12 cellular contexts compared by ENCODE assay signal in genomic region chr15:45442497-45443135, GRCh38.
A peak's percentile ranks its signal among the peaks of the same experiment; 100 is the strongest.
DNase-seq lines count a peak whose midpoint lies in the region; ATAC-seq and TF ChIP-seq lines count a peak whose summit lies in the region.
"Had no signal": no experiment of that assay in that cellular context is flagged by ENCODE, and none has a peak within 500 bp of the region (broad histone marks: within the 10 kb centered on the region; RNA-seq: fewer than 3 reads in every experiment).

No MANE protein-coding gene starts in this region.

- no peak overlapping the region for H3K4me3 Mint-ChIP-seq in activated CD8-positive, alpha-beta T cell treated with anti-CD3 and anti-CD28 coated beads, Interleukin-2, amount 10 ng/mL, durations not matched to agents 7 days and 5 days
- no peak overlapping the region for H3K4me3 Mint-ChIP-seq in CD4-positive, alpha-beta memory T cell
- H3K4me3 Mint-ChIP-seq: activated T-cell treated with anti-CD3 and anti-CD28 coated beads, Interleukin-2, amount 50 U/mL, for 4 hours had no signal

- H3K9me2 ChIP-seq in SK-N-SH, result no peaks in the 10 kb centered on the region

- CTCF ChIA-PET in SK-N-SH (lab: Yijun Ruan, JAX), result interaction anchor here (1.0 to 1.2 kb wide), 5 partner anchors 13 to 192 kb away, joined by 3 to 4 read pairs (median 3); partner anchors contain the start of gene SQOR
- CTCF ChIA-PET in activated CD8-positive, alpha-beta T cell treated with anti-CD3 and anti-CD28 coated beads, Interleukin-2, amount 10 ng/mL, durations not matched to agents 7 days and 5 days (lab: Charles Lee), result interaction anchor here (0.9 kb wide), 1 partner anchor 171 kb away, joined by 3 read pairs; no protein-coding TSS in a partner anchor
- CTCF ChIA-PET in CD4-positive, alpha-beta memory T cell (lab: Charles Lee; ENCODE audit: partially characterized antibody), result no interaction called here

- H3K27me3 ChIP-seq in SK-N-SH (ENCODE audit: insufficient read depth), result no peaks in the 10 kb centered on the region
- H3K27me3 ChIP-seq in CD4-positive, alpha-beta memory T cell (ENCODE audit: insufficient read depth, low read length), result no peaks in the 10 kb centered on the region
- H3K27me3 ChIP-seq: SJSA1 had no signal

- no peak overlapping the region for H3K27ac Mint-ChIP-seq in activated CD8-positive, alpha-beta T cell treated with anti-CD3 and anti-CD28 coated beads, Interleukin-2, amount 10 ng/mL, durations not matched to agents 7 days and 5 days
- H3K27ac Mint-ChIP-seq in CD4-positive, alpha-beta memory T cell, result no peak overlapping the region

- H3K36me3 ChIP-seq in SK-N-SH (replicated peaks in 1 of 2; ENCODE audit: control insufficient read depth in 1 of 2, insufficient read depth in 2 of 2, low read length in 1 of 2), result no peaks in the 10 kb centered on the region
- H3K36me3 ChIP-seq in CD4-positive, alpha-beta memory T cell (ENCODE audit: insufficient read depth, low read length), result no peaks in the 10 kb centered on the region
- H3K36me3 ChIP-seq: SJSA1 had no signal

- WGBS in SK-N-SH (ENCODE audit: low lambda C conversion rate), result 57% methylated on average over 5 of the region's 5 CpGs

- H4K20me1 ChIP-seq in SK-N-SH (ENCODE audit: insufficient read depth), result no peaks in the 10 kb centered on the region

- no peaks in the 10 kb centered on the region for H3K9me3 Mint-ChIP-seq in activated CD8-positive, alpha-beta T cell treated with anti-CD3 and anti-CD28 coated beads, Interleukin-2, amount 10 ng/mL, durations not matched to agents 7 days and 5 days (ENCODE audit: insufficient read depth)
- H3K9me3 Mint-ChIP-seq in CD4-positive, alpha-beta memory T cell, result no peaks in the 10 kb centered on the region
- H3K9me3 Mint-ChIP-seq: activated T-cell treated with anti-CD3 and anti-CD28 coated beads, Interleukin-2, amount 50 U/mL, for 4 hours had no signal

- no peaks in the 10 kb centered on the region for H3K4me1 Mint-ChIP-seq in activated CD8-positive, alpha-beta T cell treated with anti-CD3 and anti-CD28 coated beads, Interleukin-2, amount 10 ng/mL, durations not matched to agents 7 days and 5 days (ENCODE audit: low read depth)
- H3K4me1 Mint-ChIP-seq in CD4-positive, alpha-beta memory T cell, result no peaks in the 10 kb centered on the region

- H3K4me2 ChIP-seq in SK-N-SH, result no peak overlapping the region

- intact Hi-C loops in CD4-positive, alpha-beta memory T cell (cut with micrococcal nuclease), result no loop called here

- no peak overlapping the region; a peak in 1 of 4 replicates for H3K27ac ChIP-seq in SK-N-SH (ENCODE audit: low read depth in 2 of 2, low read length in 1 of 2)
- H3K27ac ChIP-seq in CD4-positive, alpha-beta memory T cell (ENCODE audit: low read depth, low read length), result no peak overlapping the region
- H3K27ac ChIP-seq: SJSA1 had no signal

- H3K4me3 ChIP-seq in SK-N-SH (ENCODE audit: low read depth in 2 of 2, low read length in 1 of 2), result no peak overlapping the region
- no peak overlapping the region for H3K4me3 ChIP-seq in CD4-positive, alpha-beta memory T cell (ENCODE audit: low read length in 2 of 2)
- H3K4me3 ChIP-seq: SJSA1 had no signal

- no peaks in the 10 kb centered on the region; a peak in 1 of 4 replicates for H3K4me1 ChIP-seq in SK-N-SH (ENCODE audit: control insufficient read depth in 1 of 2, insufficient read depth in 2 of 2, low read depth in 1 of 2, low read length in 1 of 2)
- no peaks in the 10 kb centered on the region for H3K4me1 ChIP-seq in CD4-positive, alpha-beta memory T cell (ENCODE audit: insufficient read depth, low read length)

- no peak for TF ChIP-seq EP300 in SK-N-SH (IDR thresholded peaks at IDR 0.05; ENCODE audit: borderline replicate concordance in 1 of 2, low read depth in 1 of 2, low read length in 1 of 2)

- H3K36me3 Mint-ChIP-seq in activated CD8-positive, alpha-beta T cell treated with anti-CD3 and anti-CD28 coated beads, Interleukin-2, amount 10 ng/mL, durations not matched to agents 7 days and 5 days (ENCODE audit: low read depth), result no peaks in the 10 kb centered on the region
- no peaks in the 10 kb centered on the region for H3K36me3 Mint-ChIP-seq in CD4-positive, alpha-beta memory T cell

- TF ChIP-seq CTCF in SK-N-SH (IDR thresholded peaks at IDR 0.05), result no peak

- no peaks in the 10 kb centered on the region for H3K9me3 ChIP-seq in SK-N-SH
- no peaks in the 10 kb centered on the region for H3K9me3 ChIP-seq in CD4-positive, alpha-beta memory T cell (ENCODE audit: control insufficient read depth in 1 of 2, low read length in 2 of 2)
- H3K9me3 ChIP-seq: SJSA1 had no signal

- no peak for TF ChIP-seq RAD21 in SK-N-SH (IDR thresholded peaks at IDR 0.05; ENCODE audit: low read length)

- POLR2A ChIA-PET in SK-N-SH (lab: Yijun Ruan, JAX), result no interaction called here
- POLR2A ChIA-PET in activated CD8-positive, alpha-beta T cell treated with anti-CD3 and anti-CD28 coated beads, Interleukin-2, amount 10 ng/mL, durations not matched to agents 7 days and 5 days (lab: Charles Lee), result no interaction called here
- POLR2A ChIA-PET in CD4-positive, alpha-beta memory T cell (lab: Charles Lee; ENCODE audit: partially characterized antibody), result interaction anchor here (0.5 kb wide), 1 partner anchor 87 kb away, joined by 3 read pairs; no protein-coding TSS in a partner anchor

- DNase-seq in GM04503 (ENCODE audit: low read depth) (peak; percentile 77), SK-N-SH (no peak), fibroblast of gingiva (ENCODE audit: low read depth) (peak; percentile 68), renal cortical epithelial cell (ENCODE audit: low read depth) (peak; percentile 92), Ammon's horn (ENCODE audit: low spot score) (no peak), iPS-NIHi11 (ENCODE audit: low spot score) (no peak)
- no peak for DNase-seq in activated CD8-positive, alpha-beta T cell treated with anti-CD3 and anti-CD28 coated beads, Interleukin-2, amount 10 ng/mL, durations not matched to agents 7 days and 5 days
- DNase-seq in CD4-positive, alpha-beta memory T cell, result no peak
- DNase-seq: activated T-cell treated with anti-CD3 and anti-CD28 coated beads, Interleukin-2, amount 50 U/mL, for 4 hours; NCI-H1417 treated with DMSO at 0.1 percent for 48 hours; NCI-H748 treated with DMSO at 0.1 percent for 48 hours had no signal

- H3K27me3 Mint-ChIP-seq in activated CD8-positive, alpha-beta T cell treated with anti-CD3 and anti-CD28 coated beads, Interleukin-2, amount 10 ng/mL, durations not matched to agents 7 days and 5 days (ENCODE audit: low read depth), result peaks cover 12% of the 10 kb centered on the region
- H3K27me3 Mint-ChIP-seq in CD4-positive, alpha-beta memory T cell, result no peaks in the 10 kb centered on the region

- H3F3A ChIP-seq in SK-N-SH (replicated peaks; ENCODE audit: insufficient read depth), result no peaks in the 10 kb centered on the region

- no peak for ATAC-seq in activated CD8-positive, alpha-beta T cell treated with anti-CD3 and anti-CD28 coated beads, Interleukin-2, amount 10 ng/mL, durations not matched to agents 7 days and 5 days
- ATAC-seq: activated T-cell treated with anti-CD3 and anti-CD28 coated beads, Interleukin-2, amount 50 U/mL, for 4 hours had no signal

- H2AFZ ChIP-seq in SK-N-SH (ENCODE audit: low read depth), result no peak overlapping the region

- H3K79me2 ChIP-seq in SK-N-SH (ENCODE audit: insufficient read depth), result no peaks in the 10 kb centered on the region

- no peak overlapping the region for H3K9ac ChIP-seq in SK-N-SH

TF ChIP-seq in SK-N-SH, 30 proteins besides CTCF, POLR2A, EP300 and RAD21:
- TF ChIP-seq REST (IDR thresholded peaks at IDR 0.05; ENCODE audit: low read depth, low read length), result no peak
- TF ChIP-seq FOSL2 (IDR thresholded peaks at IDR 0.05; ENCODE audit: borderline replicate concordance, low read depth), result 0 out of 2 replicates have a peak, but pooled peaks have one; percentile 28

Comparison
In these comparisons a context has a peak if more than half of its experiments do, and no peak if none do; other contexts are left out.
1. DNase-seq: peak in GM04503 (single experiment), fibroblast of gingiva (single experiment) and renal cortical epithelial cell (single experiment); none in SK-N-SH (single experiment), Ammon's horn (single experiment), activated CD8-positive, alpha-beta T cell treated with anti-CD3 and anti-CD28 coated beads, Interleukin-2, amount 10 ng/mL, durations not matched to agents 7 days and 5 days (single experiment), CD4-positive, alpha-beta memory T cell (0 of 5) and iPS-NIHi11 (single experiment).